32 cellular contexts compared by ENCODE assay signal in genomic region chr20:45117581-45117980, GRCh38. TPM values are rescaled to one million over a fixed set of nuclear protein-coding genes. Genes with fewer than 3 reads are reported as not detected.
DNase-seq lines count a peak whose midpoint lies in the region; ATAC-seq, FAIRE-seq and TF ChIP-seq lines count a peak whose summit lies in the region.
"Had no signal": no experiment of that assay in that cellular context is flagged by ENCODE, and none has a peak within 500 bp of the region (broad histone marks: within the 10 kb centered on the region; RNA-seq: fewer than 3 reads in every experiment).

No MANE protein-coding gene starts in this region.

- intact Hi-C loops in upper lobe of right lung (cut with DNase I) = no loop called here
- intact Hi-C loops in kidney (cut with DNase I) = no loop called here

- POLR2A ChIA-PET in WTC11 (lab: Charles Lee) = no interaction called here

- H3K4me3 Mint-ChIP-seq in WTC11 (no peak overlapping the region), HFFc6 (no peak overlapping the region)
- H3K4me3 Mint-ChIP-seq: activated CD4-positive, alpha-beta T cell treated with anti-CD3 and anti-CD28 coated beads, Interleukin-2, amount 10 ng/mL, durations not matched to agents 7 days and 5 days; activated CD8-positive, alpha-beta memory T cell treated with anti-CD3 and anti-CD28 coated beads, Interleukin-2, amount 10 ng/mL, durations not matched to agents 7 days and 5 days; CD4-positive, alpha-beta T cell; central memory CD8-positive, alpha-beta T cell; naive B cell; T-helper 2 cell treated with Interferon-gamma antibody and Interleukin-4, amounts not matched to agents 5 μg/mL and 100 μg/mL, for 36 hours had no signal

- H3K4me1 Mint-ChIP-seq in WTC11 (peaks cover 8% of the 10 kb centered on the region; the same call in 1 of the 2 replicates), HFFc6 (ENCODE audit: low read depth) (no peaks in the 10 kb centered on the region)

- H3K36me3 Mint-ChIP-seq in WTC11 (no peaks in the 10 kb centered on the region), HFFc6 (ENCODE audit: low read depth) (no peaks in the 10 kb centered on the region)
- H3K36me3 Mint-ChIP-seq: activated CD8-positive, alpha-beta memory T cell treated with anti-CD3 and anti-CD28 coated beads, Interleukin-2, amount 10 ng/mL, durations not matched to agents 7 days and 5 days; naive B cell had no signal

- ATAC-seq in WTC11 (peak; percentile 44; the same call in 1 of the 2 replicates), upper lobe of right lung (peak; percentile 82)
- ATAC-seq: activated CD8-positive, alpha-beta memory T cell treated with anti-CD3 and anti-CD28 coated beads, Interleukin-2, amount 10 ng/mL, durations not matched to agents 7 days and 5 days; left lobe of liver had no signal

- FAIRE-seq in kidney (lab: Jason Lieb, UNC) = no peak
- FAIRE-seq: A204.1, GM12892 had no signal

- no peak for TF ChIP-seq CTCF in WTC11 (IDR thresholded peaks at IDR 0.05)
- no peak for TF ChIP-seq CTCF in upper lobe of right lung (IDR thresholded peaks at IDR 0.05)
- TF ChIP-seq CTCF in HFFc6 (IDR thresholded peaks at IDR 0.05) = no peak
- TF ChIP-seq CTCF in kidney (IDR thresholded peaks at IDR 0.05; ENCODE audit: borderline replicate concordance, extremely low read depth, insufficient read depth) = no peak

- H3K27me3 ChIP-seq in upper lobe of right lung = no peaks in the 10 kb centered on the region
- H3K27me3 ChIP-seq: uterus had no signal

- H3K36me3 ChIP-seq in upper lobe of right lung (no peaks in the 10 kb centered on the region), kidney (ENCODE audit: control insufficient read depth in 1 of 2, insufficient read depth in 2 of 2, low read length in 2 of 2) (no peaks in the 10 kb centered on the region)
- H3K36me3 ChIP-seq: prostate gland, sigmoid colon, suprapubic skin, uterus had no signal

- H3K27ac ChIP-seq in upper lobe of right lung = no peak overlapping the region
- no peak overlapping the region for H3K27ac ChIP-seq in kidney (ENCODE audit: low read depth in 2 of 2, low read length in 2 of 2)
- H3K27ac ChIP-seq: dorsolateral prefrontal cortex, GM23248, prostate gland, sigmoid colon, suprapubic skin, uterus had no signal

- H3K27me3 Mint-ChIP-seq in WTC11 (ENCODE audit: low read depth) = peaks cover 14% of the 10 kb centered on the region; the same call in 1 of the 2 replicates
- H3K27me3 Mint-ChIP-seq in HFFc6 (ENCODE audit: insufficient read depth) = peaks cover 24% of the 10 kb centered on the region

- no peak overlapping the region for H3K9ac ChIP-seq in kidney (ENCODE audit: low read length in 2 of 2)
- H3K9ac ChIP-seq: GM23248 had no signal

- H3K27ac Mint-ChIP-seq in WTC11 (no peak overlapping the region), HFFc6 (no peak overlapping the region)
- H3K27ac Mint-ChIP-seq: activated CD4-positive, alpha-beta T cell treated with anti-CD3 and anti-CD28 coated beads, Interleukin-2, amount 10 ng/mL, durations not matched to agents 7 days and 5 days; activated CD8-positive, alpha-beta memory T cell treated with anti-CD3 and anti-CD28 coated beads, Interleukin-2, amount 10 ng/mL, durations not matched to agents 7 days and 5 days; CD4-positive, alpha-beta T cell; naive B cell; T-helper 2 cell treated with Interferon-gamma antibody and Interleukin-4, amounts not matched to agents 5 μg/mL and 100 μg/mL, for 36 hours had no signal

- H3K9me3 ChIP-seq in upper lobe of right lung (no peaks in the 10 kb centered on the region), kidney (ENCODE audit: control insufficient read depth in 1 of 2, low read length in 2 of 2) (no peaks in the 10 kb centered on the region)
- H3K9me3 ChIP-seq: prostate gland, suprapubic skin, uterus had no signal

- H3K9me3 Mint-ChIP-seq in WTC11 (no peaks in the 10 kb centered on the region), HFFc6 (no peaks in the 10 kb centered on the region)
- H3K9me3 Mint-ChIP-seq: activated CD4-positive, alpha-beta T cell treated with anti-CD3 and anti-CD28 coated beads, Interleukin-2, amount 10 ng/mL, durations not matched to agents 7 days and 5 days; CD4-positive, alpha-beta T cell; central memory CD8-positive, alpha-beta T cell; naive B cell; T-helper 2 cell treated with Interferon-gamma antibody and Interleukin-4, amounts not matched to agents 5 μg/mL and 100 μg/mL, for 36 hours had no signal

- CTCF ChIA-PET in WTC11 (lab: Charles Lee) = interaction anchor here (0.9 to 2.0 kb wide), 5 partner anchors 21 to 194 kb away, joined by 3 to 12 read pairs (median 4); no protein-coding TSS in a partner anchor

- peak; percentile 37 for DNase-seq in NCI-H748 (lab: John Stamatoyannopoulos, UW; ENCODE audit: unreplicated experiment)
- DNase-seq in NCI-H748 treated with DMSO at 0.1 percent for 48 hours (lab: John Stamatoyannopoulos, UW) = no peak
- DNase-seq in NCI-H2029 treated with DMSO at 0.1 percent for 48 hours (lab: John Stamatoyannopoulos, UW) = peak; percentile 7
- no peak for DNase-seq in WTC11 (ENCODE audit: low spot score)
- no peak for DNase-seq in upper lobe of right lung
- DNase-seq in HFFc6 = no peak
- DNase-seq in NCI-H1436 treated with DMSO at 0.1 percent for 48 hours (lab: John Stamatoyannopoulos, UW) = no peak
- no peak for DNase-seq in kidney
- DNase-seq: activated CD4-positive, alpha-beta T cell treated with anti-CD3 and anti-CD28 coated beads, Interleukin-2, amount 10 ng/mL, durations not matched to agents 7 days and 5 days; activated CD8-positive, alpha-beta memory T cell treated with anti-CD3 and anti-CD28 coated beads, Interleukin-2, amount 10 ng/mL, durations not matched to agents 7 days and 5 days; activated T-cell treated with anti-CD3 and anti-CD28 coated beads, Interleukin-2, amount 50 U/mL, for 48 hours; CD4-positive, alpha-beta T cell; dorsolateral prefrontal cortex; GM23248; hippocampal formation; IMR-90; naive B cell; NCI-H1105 treated with DMSO at 0.1 percent for 48 hours; NCI-H524 treated with DMSO at 0.1 percent for 48 hours; sigmoid colon; stimulated activated CD4-positive, alpha-beta T cell treated with anti-CD3 and anti-CD28 coated beads, Interleukin-15, amount 100 ng/mL, for 24 hours; stimulated activated naive CD4-positive, alpha-beta T cell; uterus had no signal

- H3K4me3 ChIP-seq in upper lobe of right lung = no peak overlapping the region
- no peak overlapping the region for H3K4me3 ChIP-seq in kidney (ENCODE audit: low read length in 2 of 2)
- H3K4me3 ChIP-seq: dorsolateral prefrontal cortex, GM23248, prostate gland, sigmoid colon, suprapubic skin, uterus had no signal

- H3K4me1 ChIP-seq in upper lobe of right lung = no peaks in the 10 kb centered on the region
- H3K4me1 ChIP-seq in kidney (ENCODE audit: control insufficient read depth in 1 of 2, insufficient read depth in 1 of 2, low read depth in 1 of 2, low read length in 2 of 2) = no peaks in the 10 kb centered on the region
- H3K4me1 ChIP-seq: prostate gland, sigmoid colon, uterus had no signal

TF ChIP-seq in WTC11, 78 proteins besides CTCF, POLR2A, EP300 and RAD21 (continues in another document):
- TF ChIP-seq ATF2 (CRISPR knock-in tag; IDR thresholded peaks at IDR 0.05; ENCODE audit: borderline replicate concordance, low read depth) (no peak), ZNF425 (CRISPR knock-in tag; conservative IDR thresholded peaks at IDR 0.05) (no peak)

RNA-seq across cellular contexts. Expression of gene WFDC5, which starts 2.6 kb away (rescaled TPM):
- total RNA-seq in WTC11 (2021) (not detected in 3 replicates), upper lobe of right lung (1.3 TPM), kidney (1.0 TPM)
- not detected for total RNA-seq in HFFc6 (2021; fragmentation: NEBNext Ultra II Directional; extraction: Animal tissue kit (Norgen Biotek cat#: 25700))
- polyA plus RNA-seq in kidney (ENCODE audit: insufficient read depth, low read depth, low replicate concordance) = not detected
- total RNA-seq: activated CD4-positive, alpha-beta T cell treated with anti-CD3 and anti-CD28 coated beads, Interleukin-2, amount 10 ng/mL, durations not matched to agents 7 days and 5 days; activated CD8-positive, alpha-beta memory T cell treated with anti-CD3 and anti-CD28 coated beads, Interleukin-2, amount 10 ng/mL, durations not matched to agents 7 days and 5 days; CD4-positive, alpha-beta T cell; dorsolateral prefrontal cortex; GM23248; IMR-90; left lobe of liver; M059J; mesenteric fat pad; sigmoid colon; uterus had no signal
- polyA plus RNA-seq: GM23248, IMR-90 had no signal

RNA-seq across cellular contexts. Expression of gene WFDC12, which starts 6.7 kb away (rescaled TPM):
- total RNA-seq in WTC11 (2021) = not detected in 3 replicates
- total RNA-seq in upper lobe of right lung = 1.8 TPM
- not detected for total RNA-seq in HFFc6 (2021; fragmentation: NEBNext Ultra II Directional; extraction: Animal tissue kit (Norgen Biotek cat#: 25700))
- 1.4 TPM for total RNA-seq in kidney
- not detected for polyA plus RNA-seq in kidney (ENCODE audit: insufficient read depth, low read depth, low replicate concordance)
- total RNA-seq: activated CD4-positive, alpha-beta T cell treated with anti-CD3 and anti-CD28 coated beads, Interleukin-2, amount 10 ng/mL, durations not matched to agents 7 days and 5 days; activated CD8-positive, alpha-beta memory T cell treated with anti-CD3 and anti-CD28 coated beads, Interleukin-2, amount 10 ng/mL, durations not matched to agents 7 days and 5 days; CD4-positive, alpha-beta T cell; dorsolateral prefrontal cortex; GM23248; IMR-90; left lobe of liver; M059J; mesenteric fat pad; prostate gland; sigmoid colon; uterus had no signal
- polyA plus RNA-seq: GM23248, IMR-90 had no signal

RNA-seq across cellular contexts. Expression of gene KCNS1, which starts 16.7 kb away (rescaled TPM):
- total RNA-seq in WTC11 (2021) (1.2 to 2.1 TPM (median 2.1 TPM) in 3 replicates), upper lobe of right lung (1.6 TPM), kidney (2.9 TPM)
- under 1 TPM; 0.46 to 0.95 (median 0.73) TPM for total RNA-seq in HFFc6 (2021; fragmentation: NEBNext Ultra II Directional; extraction: Animal tissue kit (Norgen Biotek cat#: 25700))
- polyA plus RNA-seq in kidney (ENCODE audit: insufficient read depth, low read depth, low replicate concordance) = 0.19 TPM
- total RNA-seq: activated CD4-positive, alpha-beta T cell treated with anti-CD3 and anti-CD28 coated beads, Interleukin-2, amount 10 ng/mL, durations not matched to agents 7 days and 5 days; CD4-positive, alpha-beta T cell; left lobe of liver; mesenteric fat pad had no signal

RNA-seq across cellular contexts. Expression of gene PI3, which starts 57.1 kb away (rescaled TPM):
- total RNA-seq in WTC11 (2021) (not detected in 3 replicates), upper lobe of right lung (4.1 TPM), kidney (8.7 TPM)
- total RNA-seq in HFFc6 (2021; fragmentation: NEBNext Ultra II Directional; extraction: Animal tissue kit (Norgen Biotek cat#: 25700)) = not detected
- polyA plus RNA-seq in kidney (ENCODE audit: insufficient read depth, low read depth, low replicate concordance) = not detected
- total RNA-seq: activated CD4-positive, alpha-beta T cell treated with anti-CD3 and anti-CD28 coated beads, Interleukin-2, amount 10 ng/mL, durations not matched to agents 7 days and 5 days; activated CD8-positive, alpha-beta memory T cell treated with anti-CD3 and anti-CD28 coated beads, Interleukin-2, amount 10 ng/mL, durations not matched to agents 7 days and 5 days; CD4-positive, alpha-beta T cell; IMR-90; left lobe of liver; M059J; mesenteric fat pad; sigmoid colon; uterus had no signal
- polyA plus RNA-seq: GM23248, IMR-90 had no signal

Comparison
In these comparisons a context has a peak if more than half of its experiments do, and no peak if none do; other contexts are left out.
1. DNase-seq: peak in NCI-H748 (single experiment) and NCI-H2029 treated with DMSO at 0.1 percent for 48 hours (single experiment); none in NCI-H748 treated with DMSO at 0.1 percent for 48 hours (single experiment), WTC11 (single experiment), upper lobe of right lung (single experiment), HFFc6 (single experiment), NCI-H1436 treated with DMSO at 0.1 percent for 48 hours (single experiment) and kidney (single experiment).